In genomic region chr11:69398529-69399492, GRCh38 we compare ENCODE assay signal across 14 cellular contexts.
A peak's percentile ranks its signal among the peaks of the same experiment; 100 is the strongest.
DNase-seq lines count a peak whose midpoint lies in the region; ATAC-seq and TF ChIP-seq lines count a peak whose summit lies in the region.
"Had no signal": no experiment of that assay in that cellular context is flagged by ENCODE, and none has a peak within 500 bp of the region (broad histone marks: within the 10 kb centered on the region; RNA-seq: fewer than 3 reads in every experiment).

No MANE protein-coding gene starts in this region.

- peaks cover 55% of the 10 kb centered on the region for H3K4me1 Mint-ChIP-seq in dendritic cell treated with granulocyte-macrophage colony-stimulating factor and Interleukin-4, amounts not matched to agents 40 ng/mL and 50 ng/mL, for 4 days (ENCODE audit: low read depth)
- peaks cover 6 to 7% of the 10 kb centered on the region in 2 donors for H3K4me1 Mint-ChIP-seq in effector memory CD8-positive, alpha-beta T cell (ENCODE audit: low read depth in 2 of 2)
- H3K4me1 Mint-ChIP-seq: activated T-helper 17 cell treated with anti-CD3 and anti-CD28 coated beads, Interleukin-2, amount 50 U/mL, for 72 hours had no signal

- H3K9me3 Mint-ChIP-seq in dendritic cell treated with granulocyte-macrophage colony-stimulating factor and Interleukin-4, amounts not matched to agents 40 ng/mL and 50 ng/mL, for 4 days = no peaks in the 10 kb centered on the region
- peaks cover 0 to 8% of the 10 kb centered on the region in 2 donors for H3K9me3 Mint-ChIP-seq in effector memory CD8-positive, alpha-beta T cell

- TF ChIP-seq POLR2A in GM18505 (IDR thresholded peaks at IDR 0.05; ENCODE audit: borderline replicate concordance, extremely low read depth, insufficient read depth, insufficient read length) = no peak

- H3K36me3 Mint-ChIP-seq in dendritic cell treated with granulocyte-macrophage colony-stimulating factor and Interleukin-4, amounts not matched to agents 40 ng/mL and 50 ng/mL, for 4 days (ENCODE audit: low read depth) = no peaks in the 10 kb centered on the region
- no peaks in the 10 kb centered on the region for H3K36me3 Mint-ChIP-seq in effector memory CD8-positive, alpha-beta T cell (ENCODE audit: insufficient read depth)

- H3K27me3 Mint-ChIP-seq in dendritic cell treated with granulocyte-macrophage colony-stimulating factor and Interleukin-4, amounts not matched to agents 40 ng/mL and 50 ng/mL, for 4 days = peaks cover 42% of the 10 kb centered on the region
- H3K27me3 Mint-ChIP-seq in effector memory CD8-positive, alpha-beta T cell = peaks cover 0 to 29% of the 10 kb centered on the region in 2 donors
- H3K27me3 Mint-ChIP-seq: activated T-helper 17 cell treated with anti-CD3 and anti-CD28 coated beads, Interleukin-2, amount 50 U/mL, for 72 hours; CD4-positive, alpha-beta T cell had no signal

- no peak overlapping the region for H3K4me3 Mint-ChIP-seq in dendritic cell treated with granulocyte-macrophage colony-stimulating factor and Interleukin-4, amounts not matched to agents 40 ng/mL and 50 ng/mL, for 4 days
- no peak overlapping the region for H3K4me3 Mint-ChIP-seq in effector memory CD8-positive, alpha-beta T cell
- H3K4me3 Mint-ChIP-seq: activated T-helper 17 cell treated with anti-CD3 and anti-CD28 coated beads, Interleukin-2, amount 50 U/mL, for 72 hours; CD4-positive, alpha-beta T cell; naive thymus-derived CD8-positive, alpha-beta T cell; T-helper 2 cell treated with Interferon-gamma antibody and Interleukin-4, amounts not matched to agents 5 μg/mL and 100 μg/mL, for 36 hours had no signal

- intact Hi-C loops in dendritic cell treated with granulocyte-macrophage colony-stimulating factor and Interleukin-4, amounts not matched to agents 40 ng/mL and 50 ng/mL, for 4 days (cut with micrococcal nuclease) = no loop called here

- ATAC-seq in GM18505 (IDR thresholded peaks at IDR 0.05; ENCODE audit: unreplicated experiment) = no peak
- ATAC-seq in effector memory CD8-positive, alpha-beta T cell (replicated peaks) = no peak
- ATAC-seq: activated T-helper 17 cell treated with anti-CD3 and anti-CD28 coated beads, Interleukin-2, amount 50 U/mL, for 72 hours; naive thymus-derived CD8-positive, alpha-beta T cell had no signal

- H3K27ac Mint-ChIP-seq in dendritic cell treated with granulocyte-macrophage colony-stimulating factor and Interleukin-4, amounts not matched to agents 40 ng/mL and 50 ng/mL, for 4 days = peak overlapping the region; percentile 35
- no peak overlapping the region for H3K27ac Mint-ChIP-seq in effector memory CD8-positive, alpha-beta T cell
- H3K27ac Mint-ChIP-seq: activated T-helper 17 cell treated with anti-CD3 and anti-CD28 coated beads, Interleukin-2, amount 50 U/mL, for 72 hours; CD4-positive, alpha-beta T cell; naive thymus-derived CD8-positive, alpha-beta T cell; T-helper 2 cell treated with Interferon-gamma antibody and Interleukin-4, amounts not matched to agents 5 μg/mL and 100 μg/mL, for 36 hours had no signal

- peak; percentile 84 for DNase-seq in AG20443 (ENCODE audit: low spot score)
- peak; percentile 6 for DNase-seq in NOMO-1 treated with dmso at 0.1 percent for 144 hours (lab: John Stamatoyannopoulos, UW; ENCODE audit: unreplicated experiment)
- DNase-seq in myocyte (ENCODE audit: low read depth) = peak; percentile 91
- DNase-seq in activated CD8-positive, alpha-beta memory T cell treated with anti-CD3 and anti-CD28 coated beads for 24 hours = no peak
- no peak for DNase-seq in effector memory CD8-positive, alpha-beta T cell
- no peak for DNase-seq in NK-92 (lab: John Stamatoyannopoulos, UW; ENCODE audit: unreplicated experiment)
- DNase-seq: CD4-positive, alpha-beta T cell; GOT3; NCI-H2227 treated with DMSO at 0.1 percent for 48 hours had no signal

Comparison
In these comparisons a context has a peak if more than half of its experiments do, and no peak if none do; other contexts are left out.
1. DNase-seq: peak in AG20443 (single experiment), NOMO-1 treated with dmso at 0.1 percent for 144 hours (single experiment) and myocyte (single experiment); none in activated CD8-positive, alpha-beta memory T cell treated with anti-CD3 and anti-CD28 coated beads for 24 hours (single experiment), effector memory CD8-positive, alpha-beta T cell (0 of 3) and NK-92 (single experiment).